ENCODE assay signal across 8 cellular contexts in genomic region chr12:6614513-6615177, GRCh38. TPM values are rescaled to one million over a fixed set of nuclear protein-coding genes. Genes with fewer than 3 reads are reported as not detected.
DNase-seq lines count a peak whose midpoint lies in the region; ATAC-seq and TF ChIP-seq lines count a peak whose summit lies in the region.

No MANE protein-coding gene starts in this region.

- TF ChIP-seq CTCF in fibroblast of pulmonary artery (IDR thresholded peaks at IDR 0.05; ENCODE audit: low read length, missing control alignments) (peak; percentile 10), sigmoid colon (IDR thresholded peaks at IDR 0.05) (no peak), GM13976 (IDR thresholded peaks at IDR 0.05; ENCODE audit: borderline replicate concordance, control extremely low read depth, extremely low read depth, insufficient read depth, missing control alignments) (no peak)

- H3K9ac ChIP-seq in SK-N-MC (ENCODE audit: insufficient read length): no peak overlapping the region

- in situ Hi-C loops in G401 (cut with HindIII; ENCODE audit: low sequenced_read_pairs) (no loop called here), GM13976 (cut with MboI; ENCODE audit: low sequenced_read_pairs, unreplicated experiment) (no loop called here)

- H3K4me3 ChIP-seq in SK-N-MC (no peak overlapping the region; the same call in 1 of the 2 replicates), fibroblast of pulmonary artery (replicated peaks; ENCODE audit: low read depth, low read length) (no peak overlapping the region), sigmoid colon (no peak overlapping the region)

- DNase-seq in G401 (ENCODE audit: low spot score): peak; percentile 39
- no peak for DNase-seq in SK-N-MC (ENCODE audit: low read depth, low spot score)
- DNase-seq in fibroblast of pulmonary artery (ENCODE audit: low read depth): peak; percentile 15
- DNase-seq in sigmoid colon: no peak
- no peak for DNase-seq in NCI-H1105 treated with DMSO at 0.1 percent for 48 hours (lab: John Stamatoyannopoulos, UW)
- no peak for DNase-seq in GM13976 (ENCODE audit: low spot score)
- no peak for DNase-seq in activated naive CD4-positive, alpha-beta T cell treated with anti-CD3 and anti-CD28 coated beads, Interleukin-2, amount 50 U/mL, for 72 hours (ENCODE audit: low spot score in 2 of 2)
- no peak for DNase-seq in DMS153 (lab: John Stamatoyannopoulos, UW)

- no peak for TF ChIP-seq EP300 in sigmoid colon (IDR thresholded peaks at IDR 0.05)

- H3K27me3 ChIP-seq in sigmoid colon: peaks cover 0 to under 1% (median 0%) of the 10 kb centered on the region in 3 donors

- H3K9me3 Mint-ChIP-seq in activated naive CD4-positive, alpha-beta T cell treated with anti-CD3 and anti-CD28 coated beads, Interleukin-2, amount 50 U/mL, for 72 hours: no peaks in the 10 kb centered on the region

- H3K36me3 ChIP-seq in SK-N-MC (ENCODE audit: insufficient read depth, low read length) (no peaks in the 10 kb centered on the region), sigmoid colon (no peaks in the 10 kb centered on the region)

- H3K9me3 ChIP-seq in SK-N-MC (ENCODE audit: low read depth, low read length): no peaks in the 10 kb centered on the region
- no peaks in the 10 kb centered on the region for H3K9me3 ChIP-seq in sigmoid colon

- intact Hi-C loops in sigmoid colon (cut with DNase I): loop anchor here (1.0 to 5.0 kb wide), 4 partner anchors 75 to 213 kb away; partner anchors contain the start of genes P3H3, PTMS and ZNF384

- no peaks in the 10 kb centered on the region for H3K36me3 Mint-ChIP-seq in activated naive CD4-positive, alpha-beta T cell treated with anti-CD3 and anti-CD28 coated beads, Interleukin-2, amount 50 U/mL, for 72 hours

- TF ChIP-seq POLR2A in sigmoid colon (IDR thresholded peaks at IDR 0.05): no peak

- 29 to 68% methylated on average over 7 of the region's 7 CpGs for WGBS in sigmoid colon, 2 donors

- H3K27ac Mint-ChIP-seq in activated naive CD4-positive, alpha-beta T cell treated with anti-CD3 and anti-CD28 coated beads, Interleukin-2, amount 50 U/mL, for 72 hours: no peak overlapping the region

- peaks cover 0 to 39% (median 36%) of the 10 kb centered on the region in 4 donors for H3K4me1 ChIP-seq in sigmoid colon

- H3K27ac ChIP-seq in SK-N-MC: peak overlapping the region; percentile 97
- peak overlapping the region; percentile 87 to 96 (median 94) for H3K27ac ChIP-seq in sigmoid colon

- ATAC-seq in activated naive CD4-positive, alpha-beta T cell treated with anti-CD3 and anti-CD28 coated beads, Interleukin-2, amount 50 U/mL, for 72 hours: no peak

RNA-seq across cellular contexts. Expression of gene CHD4, which starts 7.5 kb away (rescaled TPM):
- 374 and 375 TPM in 2 replicates for total RNA-seq in G401 (2014; rRNA removed; shearing (Covaris generic))
- 100 to 1,000 TPM; 204 to 254 (median 217) TPM for total RNA-seq in sigmoid colon
- 100 to 1,000 TPM in 1 of 3 donors, 10 to 100 TPM in 2; 49.2 to 113 (median 53.6) TPM for polyA plus RNA-seq in sigmoid colon
- total RNA-seq in activated naive CD4-positive, alpha-beta T cell treated with anti-CD3 and anti-CD28 coated beads, Interleukin-2, amount 50 U/mL, for 72 hours: 100 to 1,000 TPM; 288 to 307 TPM

RNA-seq across cellular contexts. Expression of gene LPAR5, which starts 21.1 kb away (rescaled TPM):
- total RNA-seq in G401 (2014; rRNA removed; shearing (Covaris generic)): 0.03 TPM in 1 of 2 replicates, not detected in the other
- 1 to 10 TPM in 2 of 4 donors, under 1 TPM in 2; 0.27 to 1.5 (median 0.67) TPM for total RNA-seq in sigmoid colon
- 10 to 100 TPM in 1 of 3 donors, 1 to 10 TPM in 2; 4.2 to 16.5 (median 6.0) TPM for polyA plus RNA-seq in sigmoid colon
- 1 to 10 TPM; 2.8 to 5.1 TPM for total RNA-seq in activated naive CD4-positive, alpha-beta T cell treated with anti-CD3 and anti-CD28 coated beads, Interleukin-2, amount 50 U/mL, for 72 hours

RNA-seq across cellular contexts. Expression of gene ACRBP, which starts 32.6 kb away (rescaled TPM):
- not detected in 2 replicates for total RNA-seq in G401 (2014; rRNA removed; shearing (Covaris generic))
- 1 to 10 TPM; 1.2 to 3.9 (median 1.6) TPM for total RNA-seq in sigmoid colon
- polyA plus RNA-seq in sigmoid colon: 1 to 10 TPM in 2 of 3 donors, not detected in 1; 2.3 to 3.1 TPM
- 1 to 10 TPM; 2.1 to 2.8 TPM for total RNA-seq in activated naive CD4-positive, alpha-beta T cell treated with anti-CD3 and anti-CD28 coated beads, Interleukin-2, amount 50 U/mL, for 72 hours

RNA-seq across cellular contexts. Expression of gene NOP2, which starts 46.6 kb away (rescaled TPM):
- total RNA-seq in G401 (2014; rRNA removed; shearing (Covaris generic)): 45.5 and 70.7 TPM in 2 replicates
- total RNA-seq in sigmoid colon: 10 to 100 TPM in 3 of 4 donors, 1 to 10 TPM in 1; 6.1 to 30.1 (median 23.2) TPM
- polyA plus RNA-seq in sigmoid colon: 10 to 100 TPM in 1 of 3 donors, 1 to 10 TPM in 2; 6.2 to 39.2 (median 7.8) TPM
- total RNA-seq in activated naive CD4-positive, alpha-beta T cell treated with anti-CD3 and anti-CD28 coated beads, Interleukin-2, amount 50 U/mL, for 72 hours: 10 to 100 TPM; 78.8 to 79.8 TPM

RNA-seq across cellular contexts. Expression of gene ING4, which starts 48.3 kb away (rescaled TPM):
- total RNA-seq in G401 (2014; rRNA removed; shearing (Covaris generic)): 33.0 and 47.7 TPM in 2 replicates
- total RNA-seq in sigmoid colon: 10 to 100 TPM; 52.8 to 85.9 (median 63.4) TPM
- 10 to 100 TPM; 37.8 to 59.5 (median 42.5) TPM for polyA plus RNA-seq in sigmoid colon
- total RNA-seq in activated naive CD4-positive, alpha-beta T cell treated with anti-CD3 and anti-CD28 coated beads, Interleukin-2, amount 50 U/mL, for 72 hours: 10 to 100 TPM; 18.1 to 24.3 TPM

Comparison
In these comparisons a context has a peak if more than half of its experiments do, and no peak if none do; other contexts are left out.
1. DNase-seq: peak in G401 (single experiment) and fibroblast of pulmonary artery (single experiment); none in SK-N-MC (single experiment), sigmoid colon (single experiment), NCI-H1105 treated with DMSO at 0.1 percent for 48 hours (single experiment), GM13976 (single experiment), activated naive CD4-positive, alpha-beta T cell treated with anti-CD3 and anti-CD28 coated beads, Interleukin-2, amount 50 U/mL, for 72 hours (0 of 2) and DMS153 (single experiment).